In the genomic region with DNA sequence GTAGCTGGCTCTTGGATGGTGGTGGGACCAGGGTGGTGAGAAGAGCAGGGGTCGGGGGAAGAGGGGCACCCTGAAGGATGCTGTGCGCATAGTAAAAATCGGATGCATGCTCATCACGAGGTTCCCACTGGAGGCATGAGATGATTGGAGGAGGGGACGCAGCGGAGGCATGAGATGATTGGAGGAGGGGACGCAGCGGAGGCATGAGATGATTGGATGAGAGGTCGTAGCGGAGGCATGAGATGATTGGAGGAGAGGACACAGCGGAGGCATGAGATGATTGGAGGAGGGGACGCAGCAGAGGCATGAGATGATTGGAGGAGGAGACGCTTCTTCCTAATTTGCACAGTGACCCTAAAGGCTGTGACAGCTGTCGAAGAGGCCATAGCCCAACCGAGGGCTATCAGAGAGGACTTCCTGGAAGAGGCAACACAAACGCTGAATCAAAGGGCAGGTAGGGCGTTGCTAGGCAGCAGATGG, we compare ENCODE assay signal across 26 cellular contexts.
DNase-seq lines count a peak whose midpoint lies in the region; TF ChIP-seq lines count a peak whose summit lies in the region.
"Had no signal": no experiment of that assay in that cellular context is flagged by ENCODE, and none has a peak within 500 bp of the region (broad histone marks: within the 10 kb centered on the region; RNA-seq: fewer than 3 reads in every experiment).

No MANE protein-coding gene starts in this region.

- H3K4me3 ChIP-seq in BLaER1, result no peak overlapping the region
- no peak overlapping the region for H3K4me3 ChIP-seq in endodermal cell (ENCODE audit: low read length)
- no peak overlapping the region for H3K4me3 ChIP-seq in neural progenitor cell
- H3K4me3 ChIP-seq: left lung, Peyer's patch, transverse colon had no signal

- no peak overlapping the region for H4K8ac ChIP-seq in H9 (replicated peaks; ENCODE audit: insufficient read length, low read depth, low read length)

- no peaks in the 10 kb centered on the region for H3K79me2 ChIP-seq in H9 (ENCODE audit: insufficient read depth, low read length)
- no peaks in the 10 kb centered on the region for H3K79me2 ChIP-seq in neural progenitor cell (ENCODE audit: low read depth)
- H3K79me2 ChIP-seq: parathyroid adenoma had no signal

- no peak overlapping the region for H4K5ac ChIP-seq in H9 (ENCODE audit: insufficient read length, low read depth, low read length)

- no peak overlapping the region for H2BK15ac ChIP-seq in H9 (ENCODE audit: low read depth, low read length)

- WGBS in H9 (ENCODE audit: extremely low coverage, insufficient read length, low lambda C conversion rate), result no CpG with 5 or more reads among the region's 17 CpGs
- 91 to 96% methylated on average over 12 to 17 of the region's 17 CpGs for WGBS in endodermal cell (ENCODE audit: insufficient coverage in 1 of 2, insufficient read length in 1 of 2), 2 experiments

- H2AFZ ChIP-seq in H9 (ENCODE audit: low read length), result no peak overlapping the region
- no peak overlapping the region for H2AFZ ChIP-seq in neural progenitor cell (replicated peaks)
- H2AFZ ChIP-seq: parathyroid adenoma had no signal

- H3K23ac ChIP-seq in H9 (ENCODE audit: insufficient read length, low read depth, low read length), result no peak overlapping the region

- H3K4me1 ChIP-seq in BLaER1, result peaks cover 51% of the 10 kb centered on the region
- H3K4me1 ChIP-seq in H9 (ENCODE audit: insufficient read depth, low read length), result peaks cover 5% of the 10 kb centered on the region; the same call in 1 of the 2 replicates
- H3K4me1 ChIP-seq in endodermal cell (ENCODE audit: control insufficient read depth, insufficient read depth, low read length), result no peaks in the 10 kb centered on the region
- peaks cover 13% of the 10 kb centered on the region for H3K4me1 ChIP-seq in neural progenitor cell
- H3K4me1 ChIP-seq: parathyroid adenoma, transverse colon had no signal

- no peak overlapping the region for H3K27ac ChIP-seq in BLaER1
- no peak overlapping the region for H3K27ac ChIP-seq in H9 (ENCODE audit: insufficient read length, low read depth, low read length)
- no peak overlapping the region for H3K27ac ChIP-seq in endodermal cell (ENCODE audit: low read depth, low read length)
- no peak overlapping the region for H3K27ac ChIP-seq in neural progenitor cell
- H3K27ac ChIP-seq: HL-60, left lung, parathyroid adenoma, Peyer's patch, transverse colon, VCaP had no signal

- H3K4me1 Mint-ChIP-seq in H9 (peaks cover 18 to 33% of the 10 kb centered on the region in 2 experiments), endodermal cell (peaks cover 12% of the 10 kb centered on the region), neural progenitor cell (peaks cover 8% of the 10 kb centered on the region)

- H3K9ac ChIP-seq in BLaER1, result no peak overlapping the region
- no peak overlapping the region for H3K9ac ChIP-seq in H9 (ENCODE audit: extremely low read depth, insufficient read length, low read length)
- no peak overlapping the region for H3K9ac ChIP-seq in endodermal cell (ENCODE audit: extremely low read depth, low read length, poor library complexity, severe bottlenecking)
- no peak overlapping the region for H3K9ac ChIP-seq in neural progenitor cell
- H3K9ac ChIP-seq: parathyroid adenoma had no signal

- H3K27me3 Mint-ChIP-seq in H9 (ENCODE audit: low read depth) (peaks cover 85% of the 10 kb centered on the region), endodermal cell (ENCODE audit: insufficient read depth) (peaks cover 70% of the 10 kb centered on the region), neural progenitor cell (ENCODE audit: insufficient read depth, low read depth) (peaks cover 58% of the 10 kb centered on the region)

- H3K79me1 ChIP-seq in H9 (ENCODE audit: insufficient read depth, low read depth, low read length, poor library complexity, severe bottlenecking), result no peaks in the 10 kb centered on the region

- H3K36me3 ChIP-seq in BLaER1 (no peaks in the 10 kb centered on the region), endodermal cell (ENCODE audit: control insufficient read depth, insufficient read depth, low read length) (no peaks in the 10 kb centered on the region), neural progenitor cell (no peaks in the 10 kb centered on the region)
- H3K36me3 ChIP-seq: left lung, Peyer's patch, transverse colon had no signal

- no peak overlapping the region for H2AK5ac ChIP-seq in H9 (ENCODE audit: insufficient read length, low read length)

- no peak overlapping the region for H3K4ac ChIP-seq in H9 (ENCODE audit: low read depth, low read length)

- peaks cover 4 to 11% (median 7%) of the 10 kb centered on the region in 3 experiments; a peak in 6 of 7 replicates for H3K36me3 Mint-ChIP-seq in H9 (ENCODE audit: insufficient read depth in 1 of 3, low read depth in 3 of 3)
- H3K36me3 Mint-ChIP-seq in endodermal cell (ENCODE audit: low read depth), result peaks cover 3% of the 10 kb centered on the region
- H3K36me3 Mint-ChIP-seq in neural progenitor cell, result no peaks in the 10 kb centered on the region
- H3K36me3 Mint-ChIP-seq: CD14-positive monocyte had no signal

- no peak overlapping the region for H2BK12ac ChIP-seq in H9 (ENCODE audit: insufficient read length, low read depth, low read length)

- H3K23me2 ChIP-seq in H9 (ENCODE audit: insufficient read length, low read depth, low read length, poor library complexity, severe bottlenecking), result peaks cover 9% of the 10 kb centered on the region

- peaks cover 27% of the 10 kb centered on the region for H3K9me3 ChIP-seq in BLaER1
- H3K9me3 ChIP-seq in H9 (ENCODE audit: control insufficient read depth, low read depth, low read length), result no peaks in the 10 kb centered on the region
- H3K9me3 ChIP-seq in endodermal cell (ENCODE audit: control insufficient read depth, low read length), result peaks cover 4% of the 10 kb centered on the region
- H3K9me3 ChIP-seq in neural progenitor cell (ENCODE audit: low read depth), result no peaks in the 10 kb centered on the region
- H3K9me3 ChIP-seq: Peyer's patch, transverse colon had no signal

- H3F3A ChIP-seq in neural progenitor cell (ENCODE audit: low read depth), result no peaks in the 10 kb centered on the region

- no peak overlapping the region for H4K91ac ChIP-seq in H9 (ENCODE audit: insufficient read length, low read depth, low read length)

- H2BK120ac ChIP-seq in H9 (ENCODE audit: low read depth, low read length, poor library complexity, severe bottlenecking), result no peak overlapping the region

- H2BK5ac ChIP-seq in H9 (ENCODE audit: insufficient read length, low read length), result no peak overlapping the region

- no peak overlapping the region for H2BK20ac ChIP-seq in H9 (ENCODE audit: low read depth, low read length, poor library complexity, severe bottlenecking)

- H3K56ac ChIP-seq in H9 (ENCODE audit: insufficient read length, low read depth, low read length), result no peak overlapping the region

- H3K9me3 Mint-ChIP-seq in H9 (peaks cover 11 to 15% of the 10 kb centered on the region in 2 experiments), endodermal cell (peaks cover 6% of the 10 kb centered on the region), neural progenitor cell (peaks cover 18% of the 10 kb centered on the region)

- H3K18ac ChIP-seq in H9 (ENCODE audit: insufficient read length, low read depth, low read length), result no peak overlapping the region

- peak overlapping the region; percentile 16 to 55; a peak in 3 of 5 replicates for H3K4me3 Mint-ChIP-seq in H9
- no peak overlapping the region for H3K4me3 Mint-ChIP-seq in endodermal cell
- H3K4me3 Mint-ChIP-seq in neural progenitor cell, result peak overlapping the region; percentile 11

- H3T11ph ChIP-seq in H9 (ENCODE audit: low read length), result no peak overlapping the region

- H3K14ac ChIP-seq in H9 (ENCODE audit: insufficient read depth, low read length), result no peak overlapping the region

- no peak for TF ChIP-seq CTCF in H9 (conservative IDR thresholded peaks at IDR 0.05)
- TF ChIP-seq CTCF in endodermal cell (conservative IDR thresholded peaks at IDR 0.05), result no peak
- no peak for TF ChIP-seq CTCF in neural progenitor cell (IDR thresholded peaks at IDR 0.05)

- H3K27me3 ChIP-seq in BLaER1, result peaks cover 22% of the 10 kb centered on the region
- H3K27me3 ChIP-seq in H9 (ENCODE audit: insufficient read depth, low read length), result peaks cover 2% of the 10 kb centered on the region; the same call in 1 of the 2 replicates
- H3K27me3 ChIP-seq in endodermal cell (ENCODE audit: control insufficient read depth, insufficient read depth, low read length, poor library complexity, severe bottlenecking), result peaks cover 29% of the 10 kb centered on the region
- peaks cover 90% of the 10 kb centered on the region for H3K27me3 ChIP-seq in neural progenitor cell

- H3K4me2 ChIP-seq in BLaER1, result peak overlapping the region; percentile 97
- H3K4me2 ChIP-seq in H9 (ENCODE audit: insufficient read depth, insufficient read length, low read length), result peak overlapping the region; percentile 3
- no peak overlapping the region for H3K4me2 ChIP-seq in neural progenitor cell

- H4K20me1 ChIP-seq in BLaER1, result no peaks in the 10 kb centered on the region
- no peaks in the 10 kb centered on the region for H4K20me1 ChIP-seq in H9 (ENCODE audit: control insufficient read depth, insufficient read depth, insufficient read length)
- peaks cover 6% of the 10 kb centered on the region for H4K20me1 ChIP-seq in neural progenitor cell (ENCODE audit: low read depth)

- no peak overlapping the region; a peak in 1 of 7 replicates for H3K27ac Mint-ChIP-seq in H9
- H3K27ac Mint-ChIP-seq in endodermal cell, result no peak overlapping the region
- H3K27ac Mint-ChIP-seq in neural progenitor cell, result peak overlapping the region; percentile 1
- H3K27ac Mint-ChIP-seq: activated naive CD8-positive, alpha-beta T cell; CD14-positive monocyte; naive thymus-derived CD8-positive, alpha-beta T cell had no signal

- peak; percentile 78 for DNase-seq in H9
- peak; percentile 70 for DNase-seq in endodermal cell
- DNase-seq in neural progenitor cell (ENCODE audit: low spot score), result no peak
- no peak for DNase-seq in activated T-cell treated with anti-CD3 and anti-CD28 coated beads, Interleukin-2, amount 50 U/mL, for 1 hour
- no peak for DNase-seq in NCI-H1436 treated with DMSO at 0.1 percent for 48 hours (lab: John Stamatoyannopoulos, UW)
- DNase-seq in activated CD8-positive, alpha-beta memory T cell treated with anti-CD3 and anti-CD28 coated beads, Interleukin-2, amount 50 U/mL, for 48 hours, result no peak
- DNase-seq: anterior cingulate cortex; effector memory CD4-positive, alpha-beta T cell; midbrain; MV-4-11; NCI-H2171 treated with DMSO at 0.1 percent for 48 hours; NCI-H524 treated with DMSO at 0.1 percent for 48 hours; right cardiac atrium; SHP77 treated with DMSO at 0.1 percent for 48 hours; stimulated activated CD4-positive, alpha-beta T cell treated with anti-CD3 and anti-CD28 coated beads, Interleukin-2, amount 100 ng/mL, for 48 hours; T-helper 9 cell; transverse colon had no signal

Comparison
In these comparisons a context has a peak if more than half of its experiments do, and no peak if none do; other contexts are left out.
1. DNase-seq: peak in H9 (single experiment) and endodermal cell (single experiment); none in neural progenitor cell (single experiment), activated T-cell treated with anti-CD3 and anti-CD28 coated beads, Interleukin-2, amount 50 U/mL, for 1 hour (single experiment), NCI-H1436 treated with DMSO at 0.1 percent for 48 hours (single experiment) and activated CD8-positive, alpha-beta memory T cell treated with anti-CD3 and anti-CD28 coated beads, Interleukin-2, amount 50 U/mL, for 48 hours (single experiment).